ENCODE assay signal across 8 cellular contexts in the genomic region with DNA sequence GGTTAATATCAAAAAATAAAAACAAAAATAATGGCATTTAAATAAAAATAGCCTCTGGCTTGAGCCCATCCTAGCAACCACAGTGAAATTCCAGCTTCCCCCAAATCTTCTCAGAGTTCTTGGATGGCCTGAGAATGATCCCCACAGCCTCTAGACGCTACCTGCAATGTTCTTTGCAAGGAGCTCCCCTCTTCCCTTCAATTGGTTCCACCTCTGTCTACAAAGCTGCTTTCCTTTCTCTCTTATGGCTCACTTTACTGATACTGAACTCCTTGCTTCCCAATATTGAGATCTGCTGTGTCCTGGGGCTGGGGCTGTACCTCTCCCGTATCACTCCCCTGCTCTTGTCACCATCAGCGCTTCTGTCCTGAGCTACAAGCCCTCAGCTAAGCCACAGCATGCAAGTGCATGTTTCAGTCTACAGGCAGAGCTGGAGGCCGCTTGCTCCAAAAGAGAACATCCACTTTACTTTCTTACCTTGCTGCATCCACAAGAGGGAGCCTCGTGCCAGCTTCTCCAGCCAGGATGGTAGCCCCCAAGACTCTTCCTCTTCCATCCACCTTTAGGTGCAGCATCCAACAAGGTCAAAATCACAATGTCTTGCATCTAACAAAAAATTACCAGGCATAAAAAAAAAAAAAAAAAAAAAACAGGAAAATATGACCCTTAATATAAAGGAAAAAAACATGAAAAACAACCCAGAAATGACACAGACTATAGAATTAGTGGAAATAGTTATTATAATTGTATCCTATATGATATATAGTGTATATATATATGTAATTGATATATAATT. TPM values are rescaled to one million over a fixed set of nuclear protein-coding genes. Genes with fewer than 3 reads are reported as not detected.
A peak's percentile ranks its signal among the peaks of the same experiment; 100 is the strongest.
DNase-seq lines count a peak whose midpoint lies in the region; ATAC-seq and TF ChIP-seq lines count a peak whose summit lies in the region.

No MANE protein-coding gene starts in this region.

- no peaks in the 10 kb centered on the region for H4K20me1 ChIP-seq in OCI-LY3 (ENCODE audit: insufficient read depth, low read length)

- H2AFZ ChIP-seq in OCI-LY3 (ENCODE audit: low read depth, low read length): peak overlapping the region; percentile 81; the same call in 1 of the 2 replicates

- H3K27ac ChIP-seq in OCI-LY3 (ENCODE audit: low read length): no peak overlapping the region

- TF ChIP-seq CTCF in OCI-LY3 (IDR thresholded peaks at IDR 0.05; ENCODE audit: low read depth, low read length): peak; percentile 67

- H3K4me2 ChIP-seq in OCI-LY3 (ENCODE audit: low read length): peak overlapping the region; percentile 41; the same call in 1 of the 2 replicates

- ATAC-seq in GM19463 (IDR thresholded peaks at IDR 0.05; ENCODE audit: unreplicated experiment): no peak

- no peaks in the 10 kb centered on the region for H3K79me2 ChIP-seq in OCI-LY3 (ENCODE audit: low read length)

- DNase-seq in EL: peak; percentile 69
- DNase-seq in HuH-7.5 (ENCODE audit: low spot score): peak; percentile 14
- peak; percentile 75 for DNase-seq in ecto neural progenitor cell (ENCODE audit: low spot score)
- peak; percentile 62 for DNase-seq in myocyte (ENCODE audit: low read depth)
- DNase-seq in NCI-H2107 (lab: John Stamatoyannopoulos, UW): no peak
- no peak for DNase-seq in NCI-H226

- no peaks in the 10 kb centered on the region for H3K9me3 ChIP-seq in OCI-LY3 (ENCODE audit: insufficient read depth, low read length)

- H3K4me1 ChIP-seq in OCI-LY3 (ENCODE audit: low read length): no peaks in the 10 kb centered on the region

- H3K36me3 ChIP-seq in OCI-LY3 (replicated peaks; ENCODE audit: low read depth, low read length): no peaks in the 10 kb centered on the region

- H3K9ac ChIP-seq in OCI-LY3 (ENCODE audit: low read length): no peak overlapping the region

- H3K4me3 ChIP-seq in OCI-LY3 (ENCODE audit: low read length): no peak overlapping the region

- H3K27me3 ChIP-seq in OCI-LY3 (ENCODE audit: low read depth, low read length): no peaks in the 10 kb centered on the region

RNA-seq across cellular contexts. Expression of a gene that starts 57.4 kb away (rescaled TPM):
- not detected in 2 replicates for total RNA-seq in myocyte
- polyA plus RNA-seq in myocyte (2012): not detected

Comparison
In these comparisons a context has a peak if more than half of its experiments do, and no peak if none do; other contexts are left out.
1. DNase-seq: peak in EL (single experiment), HuH-7.5 (single experiment), ecto neural progenitor cell (single experiment) and myocyte (single experiment); none in NCI-H2107 (single experiment) and NCI-H226 (single experiment).